ENCODE assay signal across 8 cellular contexts in genomic region chr2:131527131-131528001, GRCh38. TPM values are rescaled to one million over a fixed set of nuclear protein-coding genes. Genes with fewer than 3 reads are reported as not detected.
DNase-seq lines count a peak whose midpoint lies in the region; ATAC-seq and TF ChIP-seq lines count a peak whose summit lies in the region.
"Not testable (repeated sequence)": the region's sequence is repeated elsewhere in the genome, so short reads cannot be mapped to it uniquely, and the experiment has no call there.

CCDC74A (plus strand) TSS chr2:131527888; CDS start chr2:131527971, 83 bp downstream.

- not testable (repeated sequence) for H3K27me3 ChIP-seq in RWPE2 (ENCODE audit: insufficient read depth, poor library complexity, severe bottlenecking)

- peak within 1 kb of the TSS; percentile 91 for H3K4me3 Mint-ChIP-seq in activated T-cell treated with anti-CD3 and anti-CD28 coated beads, Interleukin-2, amount 50 U/mL, for 72 hours
- peak within 1 kb of the TSS; percentile 90 for H3K4me3 Mint-ChIP-seq in nephron progenitor cell

- ATAC-seq in RWPE2 (ENCODE audit: low read depth) = peak; percentile 78
- peak; percentile 91 for ATAC-seq in activated T-cell treated with anti-CD3 and anti-CD28 coated beads, Interleukin-2, amount 50 U/mL, for 72 hours (replicated peaks in 1 of 2)

- TF ChIP-seq CTCF in RWPE2 (IDR thresholded peaks at IDR 0.05; ENCODE audit: poor library complexity, severe bottlenecking); nephron progenitor cell (IDR thresholded peaks at IDR 0.05): not testable (repeated sequence)

- H3K27me3 Mint-ChIP-seq in activated T-cell treated with anti-CD3 and anti-CD28 coated beads, Interleukin-2, amount 50 U/mL, for 72 hours (ENCODE audit: low read depth); nephron progenitor cell (ENCODE audit: low read depth, poor library complexity): not testable (repeated sequence)

- peak within 1 kb of the TSS; percentile 26 for H3K4me3 ChIP-seq in RWPE2 (ENCODE audit: severe bottlenecking)

- not testable (repeated sequence) for H3K36me3 Mint-ChIP-seq in activated T-cell treated with anti-CD3 and anti-CD28 coated beads, Interleukin-2, amount 50 U/mL, for 72 hours (ENCODE audit: insufficient read depth in 2 of 2); nephron progenitor cell (ENCODE audit: low read depth)

- peak within 1 kb of the TSS; percentile 76 for H3K27ac Mint-ChIP-seq in activated T-cell treated with anti-CD3 and anti-CD28 coated beads, Interleukin-2, amount 50 U/mL, for 72 hours
- peak within 1 kb of the TSS; percentile 88 for H3K27ac Mint-ChIP-seq in nephron progenitor cell

- not testable (repeated sequence) for H3K9me3 Mint-ChIP-seq in activated T-cell treated with anti-CD3 and anti-CD28 coated beads, Interleukin-2, amount 50 U/mL, for 72 hours; nephron progenitor cell

- H3K4me1 Mint-ChIP-seq in activated T-cell treated with anti-CD3 and anti-CD28 coated beads, Interleukin-2, amount 50 U/mL, for 72 hours (ENCODE audit: low read depth) = peaks cover 19% of the 10 kb centered on the region
- H3K4me1 Mint-ChIP-seq in nephron progenitor cell = peaks cover 25% of the 10 kb centered on the region

- H3K27ac ChIP-seq in RWPE2 (ENCODE audit: poor library complexity, severe bottlenecking) = not testable (repeated sequence)

- H3K36me3 ChIP-seq in RWPE2 (ENCODE audit: low read depth) = not testable (repeated sequence)

- H3K4me1 ChIP-seq in RWPE2 (ENCODE audit: insufficient read depth, poor library complexity, severe bottlenecking) = not testable (repeated sequence)

- H3K9me3 ChIP-seq in RWPE2 (ENCODE audit: severe bottlenecking) = not testable (repeated sequence)

- DNase-seq in EH (ENCODE audit: low read depth) = peak; percentile 78
- DNase-seq in HCEC 1CT = peak; percentile 46
- peak; percentile 46 for DNase-seq in LHCN-M2 (ENCODE audit: low read depth)
- not testable (repeated sequence) for DNase-seq in RWPE2 (ENCODE audit: low spot score)
- peak; percentile 86 for DNase-seq in activated T-cell treated with anti-CD3 and anti-CD28 coated beads, Interleukin-2, amount 50 U/mL, for 72 hours
- peak; percentile 49 for DNase-seq in fibroblast of gingiva (ENCODE audit: low read depth)
- peak; percentile 85 for DNase-seq in nephron progenitor cell
- peak; percentile 46 to 77 for DNase-seq in stimulated activated CD8-positive, alpha-beta memory T cell treated with anti-CD3 and anti-CD28 coated beads, Interleukin-7, amount 100 ng/mL, for 4 hours (ENCODE audit: low read depth in 2 of 2)

RNA-seq across cellular contexts. Expression of gene CCDC74A, which starts in this region (rescaled TPM):
- total RNA-seq in LHCN-M2 (2014; rRNA removed) = 14.2 and 20.6 TPM in 2 replicates
- polyA plus RNA-seq in LHCN-M2 (2012) = 7.3 TPM
- 1 to 10 TPM; 2.1 to 4.3 TPM for total RNA-seq in activated T-cell treated with anti-CD3 and anti-CD28 coated beads, Interleukin-2, amount 50 U/mL, for 72 hours
